ENCODE assay signal across 8 cellular contexts in genomic region chr10:132538031-132538789, GRCh38. TPM values are rescaled to one million over a fixed set of nuclear protein-coding genes. Genes with fewer than 3 reads are reported as not detected.
DNase-seq lines count a peak whose midpoint lies in the region; ATAC-seq, FAIRE-seq and TF ChIP-seq lines count a peak whose summit lies in the region.

No MANE protein-coding gene starts in this region.

- no peak for TF ChIP-seq POLR2A in A549 (IDR thresholded peaks at IDR 0.05; ENCODE audit: low read length)

- intact Hi-C loops in ascending aorta (cut with DNase I) = loop anchor here (2.0 to 5.0 kb wide), 3 partner anchors 39 to 556 kb away; partner anchors contain the start of genes BNIP3 and PWWP2B

- H3K4me3 ChIP-seq in A549 (peak overlapping the region; percentile 79), ascending aorta (peak overlapping the region; percentile 81 to 89)

- WGBS in A549 (ENCODE audit: missing lambda C conversion rate) = 16% methylated on average over 25 of the region's 42 CpGs

- TF ChIP-seq CTCF in A549 (IDR thresholded peaks at IDR 0.05) (no peak), ascending aorta (IDR thresholded peaks at IDR 0.05) (no peak)

- POLR2A ChIA-PET in A549 (lab: Yijun Ruan, JAX) = no interaction called here
- POLR2A ChIA-PET in HEK293T (lab: Yijun Ruan, JAX) = no interaction called here

- TF ChIP-seq RAD21 in A549 (conservative IDR thresholded peaks at IDR 0.05 in 1 of 2, IDR thresholded peaks at IDR 0.05 in 1 of 2) = no peak

- peak overlapping the region; percentile 88 for H3K4me3 Mint-ChIP-seq in stimulated activated naive CD8-positive, alpha-beta T cell treated with anti-CD3 and anti-CD28 coated beads, Interleukin-15, Interleukin-2, amounts not matched to agents 100 ng/mL and 50 ng/mL, for 24 hours

- H3K36me3 Mint-ChIP-seq in stimulated activated naive CD8-positive, alpha-beta T cell treated with anti-CD3 and anti-CD28 coated beads, Interleukin-15, Interleukin-2, amounts not matched to agents 100 ng/mL and 50 ng/mL, for 24 hours (ENCODE audit: low read depth) = peaks cover 5% of the 10 kb centered on the region

- no peak for TF ChIP-seq EP300 in A549 (IDR thresholded peaks at IDR 0.05)

- H3K36me3 ChIP-seq in ascending aorta = no peaks in the 10 kb centered on the region

- H3K9me3 ChIP-seq in A549 (no peaks in the 10 kb centered on the region), ascending aorta (no peaks in the 10 kb centered on the region)

- H3K4me2 ChIP-seq in A549 = peak overlapping the region; percentile 96

- no peak for DNase-seq in A549 (ENCODE audit: low read depth in 1 of 2, low spot score in 1 of 2)
- DNase-seq in HEK293T (ENCODE audit: extremely low spot score) = peak; percentile 40
- DNase-seq in ascending aorta (ENCODE audit: low spot score in 2 of 2) = no peak
- DNase-seq in iPS-NIHi7 (ENCODE audit: extremely low spot score) = peak; percentile 19
- DNase-seq in GM19238 (ENCODE audit: insufficient read length, low spot score) = no peak
- no peak for DNase-seq in occipital lobe (lab: John Stamatoyannopoulos, UW)

- peak overlapping the region; percentile 92 for H3K27ac Mint-ChIP-seq in stimulated activated naive CD8-positive, alpha-beta T cell treated with anti-CD3 and anti-CD28 coated beads, Interleukin-15, Interleukin-2, amounts not matched to agents 100 ng/mL and 50 ng/mL, for 24 hours

- H3K27me3 Mint-ChIP-seq in stimulated activated naive CD8-positive, alpha-beta T cell treated with anti-CD3 and anti-CD28 coated beads, Interleukin-15, Interleukin-2, amounts not matched to agents 100 ng/mL and 50 ng/mL, for 24 hours = no peaks in the 10 kb centered on the region

- H3K4me1 ChIP-seq in A549 (peaks cover 20% of the 10 kb centered on the region), ascending aorta (peaks cover 5 to 45% of the 10 kb centered on the region in 2 donors)

- H3K4me1 Mint-ChIP-seq in stimulated activated naive CD8-positive, alpha-beta T cell treated with anti-CD3 and anti-CD28 coated beads, Interleukin-15, Interleukin-2, amounts not matched to agents 100 ng/mL and 50 ng/mL, for 24 hours (ENCODE audit: low read depth) = peaks cover 60% of the 10 kb centered on the region

- CTCF ChIA-PET in A549 (lab: Yijun Ruan, JAX) = interaction anchor here (1.6 to 2.2 kb wide), 3 partner anchors 39 to 84 kb away, joined by 4 to 7 read pairs (median 7); no protein-coding TSS in a partner anchor
- CTCF ChIA-PET in HEK293T (lab: Yijun Ruan, JAX) = interaction anchor here (0.7 to 1.0 kb wide), 2 partner anchors 74 to 95 kb away, joined by 3 read pairs; no protein-coding TSS in a partner anchor

- H3K27me3 ChIP-seq in ascending aorta = no peaks in the 10 kb centered on the region

- no peak for FAIRE-seq in A549 (lab: Jason Lieb, UNC)

- H3K27ac ChIP-seq in A549 (peak overlapping the region; percentile 84 to 93), ascending aorta (peak overlapping the region; percentile 86 to 91)

- no peaks in the 10 kb centered on the region for H3K9me3 Mint-ChIP-seq in stimulated activated naive CD8-positive, alpha-beta T cell treated with anti-CD3 and anti-CD28 coated beads, Interleukin-15, Interleukin-2, amounts not matched to agents 100 ng/mL and 50 ng/mL, for 24 hours

- ATAC-seq in A549 (peak in 1 of 2 experiments; percentile 5; a peak in 2 of 6 replicates), HG03432 (IDR thresholded peaks at IDR 0.05; ENCODE audit: unreplicated experiment) (no peak)

TF ChIP-seq in A549, 52 proteins besides CTCF, POLR2A, EP300 and RAD21 (continues in another document):
- TF ChIP-seq SREBF2 (IDR thresholded peaks at IDR 0.05) (no peak), HOXA7 (CRISPR knock-in tag; IDR thresholded peaks at IDR 0.05) (no peak), NR3C1 (IDR thresholded peaks at IDR 0.05) (no peak), SMC3 (IDR thresholded peaks at IDR 0.05) (no peak), ZC3H11A (IDR thresholded peaks at IDR 0.05) (no peak), CBX2 (IDR thresholded peaks at IDR 0.05; ENCODE audit: borderline replicate concordance, low read depth) (no peak), KDM5A (IDR thresholded peaks at IDR 0.05) (no peak), MAX (IDR thresholded peaks at IDR 0.05) (no peak), E2F6 (IDR thresholded peaks at IDR 0.05; ENCODE audit: borderline replicate concordance, low read depth) (no peak), FOSL2 (IDR thresholded peaks at IDR 0.05) (no peak), FOSL2 (CRISPR knock-in tag; IDR thresholded peaks at IDR 0.05) (no peak), HMGXB4 (CRISPR knock-in tag; IDR thresholded peaks at IDR 0.05; ENCODE audit: borderline replicate concordance) (no peak), TP53 (CRISPR knock-in tag; IDR thresholded peaks at IDR 0.05) (no peak)

TF ChIP-seq in HEK293T, 16 proteins besides CTCF, POLR2A, EP300 and RAD21:
- no peak for TF ChIP-seq PKNOX1 (IDR thresholded peaks at IDR 0.05)
- TF ChIP-seq SP1 (IDR thresholded peaks at IDR 0.05) = no peak
- no peak for TF ChIP-seq LEF1 (IDR thresholded peaks at IDR 0.05; ENCODE audit: borderline replicate concordance)
- TF ChIP-seq TARDBP (IDR thresholded peaks at IDR 0.05) = no peak
- TF ChIP-seq ARNT (IDR thresholded peaks at IDR 0.05) = no peak
- no peak for TF ChIP-seq HDGF (IDR thresholded peaks at IDR 0.05; ENCODE audit: borderline replicate concordance)
- no peak for TF ChIP-seq FOXK2 (IDR thresholded peaks at IDR 0.05)
- no peak for TF ChIP-seq ELF4 (IDR thresholded peaks at IDR 0.05)
- TF ChIP-seq SUZ12 (IDR thresholded peaks at IDR 0.05) = no peak
- no peak for TF ChIP-seq NFRKB (IDR thresholded peaks at IDR 0.05)
- TF ChIP-seq CTBP1 (IDR thresholded peaks at IDR 0.05; ENCODE audit: borderline replicate concordance) = no peak
- TF ChIP-seq FOXA1 (IDR thresholded peaks at IDR 0.05) = no peak
- TF ChIP-seq FOXM1 (IDR thresholded peaks at IDR 0.05; ENCODE audit: borderline replicate concordance) = no peak
- no peak for TF ChIP-seq BHLHE40 (IDR thresholded peaks at IDR 0.05; ENCODE audit: borderline replicate concordance)
- TF ChIP-seq ZNF384 (IDR thresholded peaks at IDR 0.05) = no peak
- TF ChIP-seq L3MBTL2 (conservative IDR thresholded peaks at IDR 0.05) = no peak
TF ChIP-seq in HEK293T: peak in this region for 0.

RNA-seq across cellular contexts. Expression of gene INPP5A, which starts 0.6 kb away (rescaled TPM):
- polyA plus RNA-seq in A549 (2011; rRNA removed) (12.0 and 13.7 TPM in 2 replicates), A549 (2017; fragmentation: RNase III; extraction: RNeasy Plus Mini Kit Qiagen cat#74134 plus additional on column Dnase treatment) (11.5 to 15.1 TPM (median 12.3 TPM) in 3 replicates)
- polyA plus RNA-seq in A549 (2012; cell fraction: cytosol; rRNA removed) = 10.7 and 11.9 TPM in 2 replicates
- polyA plus RNA-seq in A549 (2012; cell fraction: nucleus; rRNA removed) = 7.8 and 8.6 TPM in 2 replicates
- polyA minus RNA-seq in A549 (2011; rRNA and poly(A)+ RNA removed) = 12.6 and 19.2 TPM in 2 replicates
- total RNA-seq in ascending aorta (81.2 TPM), occipital lobe (29.3 TPM)

Comparison
In these comparisons a context has a peak if more than half of its experiments do, and no peak if none do; other contexts are left out.
1. DNase-seq: peak in HEK293T (single experiment) and iPS-NIHi7 (single experiment); none in A549 (0 of 2), ascending aorta (0 of 2), GM19238 (single experiment) and occipital lobe (single experiment).